12 cellular contexts compared by ENCODE assay signal in genomic region chr22:29702025-29702930, GRCh38. TPM values are rescaled to one million over a fixed set of nuclear protein-coding genes. Genes with fewer than 3 reads are reported as not detected.
DNase-seq lines count a peak whose midpoint lies in the region; FAIRE-seq and TF ChIP-seq lines count a peak whose summit lies in the region.
"Had no signal": no experiment of that assay in that cellular context is flagged by ENCODE, and none has a peak within 500 bp of the region (broad histone marks: within the 10 kb centered on the region; RNA-seq: fewer than 3 reads in every experiment).

No MANE protein-coding gene starts in this region.

- H2AFZ ChIP-seq in GM23248, result no peak overlapping the region
- H2AFZ ChIP-seq in keratinocyte (ENCODE audit: control insufficient read depth, low read length), result no peak overlapping the region

- H3K9ac ChIP-seq in GM23248 (no peak overlapping the region), keratinocyte (ENCODE audit: control insufficient read depth, extremely low read depth, insufficient read depth, low read length) (no peak overlapping the region)

- DNase-seq in ACHN (peak; percentile 44), GM23248 (peak; percentile 29), RKO (ENCODE audit: low spot score) (peak; percentile 22), keratinocyte (ENCODE audit: low read depth, low spot score) (no peak), GM12892 (ENCODE audit: insufficient read length) (no peak), kidney glomerular epithelial cell (lab: John Stamatoyannopoulos, UW) (no peak)
- DNase-seq in stimulated activated naive CD4-positive, alpha-beta T cell (lab: John Stamatoyannopoulos, UW), result no peak
- no peak for DNase-seq in stimulated activated CD4-positive, alpha-beta T cell treated with anti-CD3 and anti-CD28 coated beads, Interleukin-4, amount 100 ng/mL, for 4 hours
- DNase-seq: NCI-H1417 treated with DMSO at 0.1 percent for 48 hours, stomach had no signal

- H3K4me3 ChIP-seq in GM23248 (no peak overlapping the region), keratinocyte (ENCODE audit: control insufficient read depth in 2 of 3, extremely low read depth in 1 of 3, insufficient read depth in 2 of 3, low read depth in 1 of 3, low read length in 3 of 3) (no peak overlapping the region)
- H3K4me3 ChIP-seq: stomach had no signal

- no peaks in the 10 kb centered on the region for H3K9me3 ChIP-seq in GM23248 (ENCODE audit: low read depth)
- H3K9me3 ChIP-seq in keratinocyte (ENCODE audit: control insufficient read depth, low read depth, low read length), result no peaks in the 10 kb centered on the region
- H3K9me3 ChIP-seq: stomach had no signal

- H3K9me2 ChIP-seq in GM23248 (ENCODE audit: insufficient read depth), result no peaks in the 10 kb centered on the region

- WGBS in GM23248 (ENCODE audit: low coverage in 1 of 2, low lambda C conversion rate in 2 of 2, missing lambda C conversion rate in 2 of 2), 2 experiments, result 50 to 57% methylated on average over 14 of the region's 14 CpGs

- H4K20me1 ChIP-seq in GM23248 (ENCODE audit: insufficient read depth), result no peaks in the 10 kb centered on the region
- H4K20me1 ChIP-seq in keratinocyte (ENCODE audit: control insufficient read depth, extremely low read depth, insufficient read depth, low read length), result peaks cover 2% of the 10 kb centered on the region

- TF ChIP-seq POLR2A in GM12892 (IDR thresholded peaks at IDR 0.05; ENCODE audit: low read depth, low read length), result no peak

- peak in 2 of 3 experiments; percentile 30 to 31 for TF ChIP-seq CTCF in keratinocyte (optimal IDR thresholded peaks at IDR 0.05 in 1 of 3, IDR thresholded peaks at IDR 0.05 in 1 of 3, conservative IDR thresholded peaks at IDR 0.05 in 1 of 3; ENCODE audit: extremely low read depth in 1 of 3, insufficient read depth in 2 of 3, low read length in 3 of 3)

- H3K79me2 ChIP-seq in GM23248 (ENCODE audit: insufficient read depth) (no peaks in the 10 kb centered on the region), keratinocyte (ENCODE audit: control insufficient read depth, insufficient read depth, low read length) (no peaks in the 10 kb centered on the region)

- no peaks in the 10 kb centered on the region for H3K9me1 ChIP-seq in keratinocyte (ENCODE audit: control insufficient read depth, extremely low read depth, insufficient read depth, low read length)

- in situ Hi-C loops in ACHN (cut with HindIII; ENCODE audit: low pct_ligation_motif_present, low pct_unique_long_range_greater_than_20kb, low sequenced_read_pairs) (no loop called here), GM23248 (cut with MboI) (no loop called here)

- H3K27me3 ChIP-seq in GM23248 (replicated peaks; ENCODE audit: insufficient read depth) (no peaks in the 10 kb centered on the region), keratinocyte (ENCODE audit: control insufficient read depth, extremely low read depth, insufficient read depth, low read length) (peaks cover 35% of the 10 kb centered on the region)

- H3F3A ChIP-seq in GM23248 (ENCODE audit: insufficient read depth), result no peaks in the 10 kb centered on the region

- dilution Hi-C loops in keratinocyte (cut with MboI; ENCODE audit: extremely low pct_ligation_motif_present, low sequenced_read_pairs), result no loop called here

- H3K4me1 ChIP-seq in GM23248 (ENCODE audit: insufficient read depth) (no peaks in the 10 kb centered on the region), keratinocyte (ENCODE audit: control insufficient read depth, extremely low read depth, insufficient read depth, low read length) (peaks cover 15% of the 10 kb centered on the region)

- H3K4me2 ChIP-seq in GM23248 (ENCODE audit: unreplicated experiment), result no peak overlapping the region
- H3K4me2 ChIP-seq in keratinocyte (ENCODE audit: control insufficient read depth, extremely low read depth, insufficient read depth, low read depth, low read length), result no peak overlapping the region

- H3K36me3 ChIP-seq in GM23248 (ENCODE audit: low read depth), result no peaks in the 10 kb centered on the region
- H3K36me3 ChIP-seq in keratinocyte (ENCODE audit: control insufficient read depth in 2 of 2, extremely low read depth in 1 of 2, insufficient read depth in 2 of 2, low read length in 2 of 2), result no peaks in the 10 kb centered on the region

- FAIRE-seq in keratinocyte (lab: Jason Lieb, UNC), result no peak
- FAIRE-seq in GM12892 (lab: Jason Lieb, UNC), result no peak
- FAIRE-seq: D721Med had no signal

- H3K27ac ChIP-seq in GM23248, result no peak overlapping the region
- no peak overlapping the region for H3K27ac ChIP-seq in keratinocyte (ENCODE audit: control insufficient read depth, insufficient read depth, low read length)
- H3K27ac ChIP-seq: stomach had no signal

RNA-seq across cellular contexts. Expression of gene CABP7, which starts 17.5 kb away (rescaled TPM):
- not detected in 2 replicates for total RNA-seq in GM23248 (2014; rRNA removed; shearing (Covaris generic))
- polyA plus RNA-seq in GM23248 (2016; fragmentation: Nextera tagmentation; extraction: Ambion mirVana) (0.08 TPM in 1 of 2 replicates, not detected in the other), keratinocyte (not detected in 3 replicates)
- polyA plus RNA-seq in keratinocyte (2011; ENCODE audit: low read depth), result not detected
- polyA plus RNA-seq in keratinocyte (2011; cell fraction: cytosol; rRNA removed), result not detected in 2 replicates
- not detected in 2 replicates for polyA plus RNA-seq in keratinocyte (2011; cell fraction: nucleus; rRNA removed)
- polyA plus RNA-seq in keratinocyte (2012; ENCODE audit: low replicate concordance), result 0.08 TPM in 1 of 2 replicates, not detected in the other
- not detected in 3 replicates for polyA minus RNA-seq in keratinocyte
- not detected for polyA minus RNA-seq in keratinocyte (2011; cell fraction: cytosol; rRNA and poly(A)+ RNA removed)
- polyA minus RNA-seq in keratinocyte (2011; cell fraction: nucleus; rRNA and poly(A)+ RNA removed), result not detected in 2 replicates
- 0.08 TPM for polyA plus RNA-seq in GM12892 (2012; ENCODE audit: missing spikeins)
- total RNA-seq: activated CD8-positive, alpha-beta memory T cell treated with anti-CD3 and anti-CD28 coated beads for 36 hours; stomach had no signal

Comparison
In these comparisons a context has a peak if more than half of its experiments do, and no peak if none do; other contexts are left out.
1. DNase-seq: peak in ACHN (single experiment), GM23248 (single experiment) and RKO (single experiment); none in keratinocyte (single experiment), GM12892 (single experiment), stimulated activated naive CD4-positive, alpha-beta T cell (0 of 6), stimulated activated CD4-positive, alpha-beta T cell treated with anti-CD3 and anti-CD28 coated beads, Interleukin-4, amount 100 ng/mL, for 4 hours (0 of 2) and kidney glomerular epithelial cell (single experiment).